Comparison of ENCODE assay signal across 9 cellular contexts in the genomic region with DNA sequence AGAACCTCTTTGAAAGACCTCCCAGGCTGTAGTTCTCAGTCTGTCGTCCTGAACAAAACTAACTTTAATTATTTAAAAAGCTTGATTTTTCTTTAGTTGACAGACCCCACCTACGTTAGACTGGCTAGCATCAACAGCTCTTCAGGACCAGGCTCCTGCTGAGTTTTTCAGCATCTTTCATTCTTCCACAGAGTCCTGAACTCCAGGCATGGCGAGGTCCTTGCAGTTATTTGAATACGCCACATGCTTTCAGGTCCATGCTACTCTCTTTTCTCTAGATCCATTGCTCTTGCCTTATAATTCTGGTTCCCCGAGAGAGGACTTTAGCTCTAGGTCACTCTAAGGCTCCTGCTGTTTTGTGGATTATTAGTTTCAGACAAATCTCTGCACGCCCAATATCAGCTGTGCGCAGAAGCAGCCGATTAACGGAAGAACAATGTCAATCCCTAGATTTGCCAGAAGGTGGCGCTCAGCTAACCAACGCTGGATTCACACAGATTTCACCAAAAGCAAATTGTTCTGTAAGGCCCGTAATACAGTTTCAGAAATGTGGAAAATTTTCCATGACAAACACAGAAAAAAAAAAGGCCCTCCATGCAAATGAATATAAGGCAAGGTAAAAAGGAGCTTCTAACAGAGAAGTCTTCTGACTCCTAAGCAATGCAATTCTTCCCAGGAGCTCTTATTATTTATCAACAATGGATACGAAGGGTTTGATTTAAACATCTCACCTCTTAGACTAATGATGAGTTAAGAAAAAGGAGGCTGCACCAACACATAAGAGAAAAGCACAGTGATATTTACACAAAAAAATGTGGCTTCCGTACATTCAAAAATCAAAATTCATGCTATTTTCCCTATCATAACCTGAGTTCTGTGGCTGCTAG. TPM values are rescaled to one million over a fixed set of nuclear protein-coding genes. Genes with fewer than 3 reads are reported as not detected.
DNase-seq lines count a peak whose midpoint lies in the region; ATAC-seq and TF ChIP-seq lines count a peak whose summit lies in the region.
"Had no signal": no experiment of that assay in that cellular context is flagged by ENCODE, and none has a peak within 500 bp of the region (broad histone marks: within the 10 kb centered on the region; RNA-seq: fewer than 3 reads in every experiment).

No MANE protein-coding gene starts in this region.

- TF ChIP-seq EP300 in Ishikawa (IDR thresholded peaks at IDR 0.05; ENCODE audit: borderline replicate concordance), result no peak

- ATAC-seq in HG03460 (IDR thresholded peaks at IDR 0.05; ENCODE audit: unreplicated experiment) (no peak), HG02642 (IDR thresholded peaks at IDR 0.05; ENCODE audit: poor library complexity, unreplicated experiment) (no peak)

- no peak overlapping the region for H3K27ac Mint-ChIP-seq in T-helper 2 cell treated with Interferon-gamma antibody and Interleukin-4, amounts not matched to agents 5 μg/mL and 100 μg/mL, for 36 hours
- H3K27ac Mint-ChIP-seq: activated B cell treated with CpG ODN at 0.5 μM for 24 hours had no signal

- TF ChIP-seq RAD21 in Ishikawa (IDR thresholded peaks at IDR 0.05; ENCODE audit: low read depth), result peak; percentile 54; the same call in 1 of the 2 replicates

- H3K27me3 Mint-ChIP-seq in T-helper 2 cell treated with Interferon-gamma antibody and Interleukin-4, amounts not matched to agents 5 μg/mL and 100 μg/mL, for 36 hours (ENCODE audit: low read depth), result peaks cover 2% of the 10 kb centered on the region

- H3K9me3 Mint-ChIP-seq in T-helper 2 cell treated with Interferon-gamma antibody and Interleukin-4, amounts not matched to agents 5 μg/mL and 100 μg/mL, for 36 hours, result no peaks in the 10 kb centered on the region
- H3K9me3 Mint-ChIP-seq: activated B cell treated with CpG ODN at 0.5 μM for 24 hours had no signal

- DNase-seq in Daoy (ENCODE audit: low read depth), result peak; percentile 30
- DNase-seq in T-helper 2 cell treated with Interferon-gamma antibody and Interleukin-4, amounts not matched to agents 5 μg/mL and 100 μg/mL, for 36 hours (ENCODE audit: low spot score), result peak; percentile 8
- peak; percentile 73 for DNase-seq in dedifferentiated amniotic fluid mesenchymal stem cell (ENCODE audit: extremely low spot score)
- DNase-seq in lung microvascular endothelial cell (ENCODE audit: low read depth in 2 of 2), result peak; percentile 66 to 81
- DNase-seq in stimulated activated CD8-positive, alpha-beta memory T cell treated with anti-CD3 and anti-CD28 coated beads, Interleukin-4, amount 100 ng/mL, for 48 hours, result peak; percentile 73
- DNase-seq: activated B cell treated with CpG ODN at 0.5 μM for 24 hours had no signal

- no peak overlapping the region for H3K4me3 Mint-ChIP-seq in T-helper 2 cell treated with Interferon-gamma antibody and Interleukin-4, amounts not matched to agents 5 μg/mL and 100 μg/mL, for 36 hours
- H3K4me3 Mint-ChIP-seq: activated B cell treated with CpG ODN at 0.5 μM for 24 hours had no signal

- no peaks in the 10 kb centered on the region for H3K4me1 Mint-ChIP-seq in T-helper 2 cell treated with Interferon-gamma antibody and Interleukin-4, amounts not matched to agents 5 μg/mL and 100 μg/mL, for 36 hours (ENCODE audit: low read depth)
- H3K4me1 Mint-ChIP-seq: activated B cell treated with CpG ODN at 0.5 μM for 24 hours had no signal

- H3K36me3 Mint-ChIP-seq in T-helper 2 cell treated with Interferon-gamma antibody and Interleukin-4, amounts not matched to agents 5 μg/mL and 100 μg/mL, for 36 hours (ENCODE audit: low read depth), result no peaks in the 10 kb centered on the region

TF ChIP-seq in Ishikawa, 13 proteins besides CTCF, POLR2A, EP300 and RAD21:
- no peak for TF ChIP-seq NFIC (IDR thresholded peaks at IDR 0.05)
- TF ChIP-seq TCF12 (IDR thresholded peaks at IDR 0.05; ENCODE audit: low read depth), result no peak
- TF ChIP-seq, protein P1, sequence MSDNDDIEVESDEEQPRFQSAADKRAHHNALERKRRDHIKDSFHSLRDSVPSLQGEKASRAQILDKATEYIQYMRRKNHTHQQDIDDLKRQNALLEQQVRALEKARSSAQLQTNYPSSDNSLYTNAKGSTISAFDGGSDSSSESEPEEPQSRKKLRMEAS (IDR thresholded peaks at IDR 0.05), result no peak
- TF ChIP-seq YY1 (IDR thresholded peaks at IDR 0.05; ENCODE audit: low read depth), result no peak
- TF ChIP-seq CREB1 (IDR thresholded peaks at IDR 0.05; ENCODE audit: low read depth), result no peak
- TF ChIP-seq ZBTB7A (IDR thresholded peaks at IDR 0.05; ENCODE audit: low read depth), result no peak
- TF ChIP-seq, protein P2, sequence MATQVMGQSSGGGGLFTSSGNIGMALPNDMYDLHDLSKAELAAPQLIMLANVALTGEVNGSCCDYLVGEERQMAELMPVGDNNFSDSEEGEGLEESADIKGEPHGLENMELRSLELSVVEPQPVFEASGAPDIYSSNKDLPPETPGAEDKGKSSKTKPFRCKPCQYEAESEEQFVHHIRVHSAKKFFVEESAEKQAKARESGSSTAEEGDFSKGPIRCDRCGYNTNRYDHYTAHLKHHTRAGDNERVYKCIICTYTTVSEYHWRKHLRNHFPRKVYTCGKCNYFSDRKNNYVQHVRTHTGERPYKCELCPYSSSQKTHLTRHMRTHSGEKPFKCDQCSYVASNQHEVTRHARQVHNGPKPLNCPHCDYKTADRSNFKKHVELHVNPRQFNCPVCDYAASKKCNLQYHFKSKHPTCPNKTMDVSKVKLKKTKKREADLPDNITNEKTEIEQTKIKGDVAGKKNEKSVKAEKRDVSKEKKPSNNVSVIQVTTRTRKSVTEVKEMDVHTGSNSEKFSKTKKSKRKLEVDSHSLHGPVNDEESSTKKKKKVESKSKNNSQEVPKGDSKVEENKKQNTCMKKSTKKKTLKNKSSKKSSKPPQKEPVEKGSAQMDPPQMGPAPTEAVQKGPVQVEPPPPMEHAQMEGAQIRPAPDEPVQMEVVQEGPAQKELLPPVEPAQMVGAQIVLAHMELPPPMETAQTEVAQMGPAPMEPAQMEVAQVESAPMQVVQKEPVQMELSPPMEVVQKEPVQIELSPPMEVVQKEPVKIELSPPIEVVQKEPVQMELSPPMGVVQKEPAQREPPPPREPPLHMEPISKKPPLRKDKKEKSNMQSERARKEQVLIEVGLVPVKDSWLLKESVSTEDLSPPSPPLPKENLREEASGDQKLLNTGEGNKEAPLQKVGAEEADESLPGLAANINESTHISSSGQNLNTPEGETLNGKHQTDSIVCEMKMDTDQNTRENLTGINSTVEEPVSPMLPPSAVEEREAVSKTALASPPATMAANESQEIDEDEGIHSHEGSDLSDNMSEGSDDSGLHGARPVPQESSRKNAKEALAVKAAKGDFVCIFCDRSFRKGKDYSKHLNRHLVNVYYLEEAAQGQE (IDR thresholded peaks at IDR 0.05; ENCODE audit: low read depth), result no peak
- TF ChIP-seq TAF1 (IDR thresholded peaks at IDR 0.05; ENCODE audit: low read depth), result no peak
- no peak for TF ChIP-seq TEAD4 (IDR thresholded peaks at IDR 0.05)
- TF ChIP-seq CEBPB (IDR thresholded peaks at IDR 0.05), result no peak
- TF ChIP-seq, protein P3, sequence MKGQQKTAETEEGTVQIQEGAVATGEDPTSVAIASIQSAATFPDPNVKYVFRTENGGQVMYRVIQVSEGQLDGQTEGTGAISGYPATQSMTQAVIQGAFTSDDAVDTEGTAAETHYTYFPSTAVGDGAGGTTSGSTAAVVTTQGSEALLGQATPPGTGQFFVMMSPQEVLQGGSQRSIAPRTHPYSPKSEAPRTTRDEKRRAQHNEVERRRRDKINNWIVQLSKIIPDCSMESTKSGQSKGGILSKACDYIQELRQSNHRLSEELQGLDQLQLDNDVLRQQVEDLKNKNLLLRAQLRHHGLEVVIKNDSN (IDR thresholded peaks at IDR 0.05), result no peak
- TF ChIP-seq EGR1 (IDR thresholded peaks at IDR 0.05), result no peak
- TF ChIP-seq FOXM1 (IDR thresholded peaks at IDR 0.05; ENCODE audit: borderline replicate concordance, low read depth), result no peak

RNA-seq across cellular contexts. Expression of a gene that starts 33.5 kb away (rescaled TPM):
- total RNA-seq in Daoy (2014; rRNA removed; shearing (Covaris generic)), result not detected in 2 replicates
- under 0.01 TPM in 1 of 2 replicates, not detected in the other for total RNA-seq in lung microvascular endothelial cell
- total RNA-seq: activated B cell treated with CpG ODN at 0.5 μM for 24 hours had no signal

Comparison
In these comparisons a context has a peak if more than half of its experiments do, and no peak if none do; other contexts are left out.
1. DNase-seq: peak in every context shown above with its lines; median percentile 74 in lung microvascular endothelial cell; 73 in dedifferentiated amniotic fluid mesenchymal stem cell; 73 in stimulated activated CD8-positive, alpha-beta memory T cell treated with anti-CD3 and anti-CD28 coated beads, Interleukin-4, amount 100 ng/mL, for 48 hours; 30 in Daoy; 8 in T-helper 2 cell treated with Interferon-gamma antibody and Interleukin-4, amounts not matched to agents 5 μg/mL and 100 μg/mL, for 36 hours.